In the genomic region with DNA sequence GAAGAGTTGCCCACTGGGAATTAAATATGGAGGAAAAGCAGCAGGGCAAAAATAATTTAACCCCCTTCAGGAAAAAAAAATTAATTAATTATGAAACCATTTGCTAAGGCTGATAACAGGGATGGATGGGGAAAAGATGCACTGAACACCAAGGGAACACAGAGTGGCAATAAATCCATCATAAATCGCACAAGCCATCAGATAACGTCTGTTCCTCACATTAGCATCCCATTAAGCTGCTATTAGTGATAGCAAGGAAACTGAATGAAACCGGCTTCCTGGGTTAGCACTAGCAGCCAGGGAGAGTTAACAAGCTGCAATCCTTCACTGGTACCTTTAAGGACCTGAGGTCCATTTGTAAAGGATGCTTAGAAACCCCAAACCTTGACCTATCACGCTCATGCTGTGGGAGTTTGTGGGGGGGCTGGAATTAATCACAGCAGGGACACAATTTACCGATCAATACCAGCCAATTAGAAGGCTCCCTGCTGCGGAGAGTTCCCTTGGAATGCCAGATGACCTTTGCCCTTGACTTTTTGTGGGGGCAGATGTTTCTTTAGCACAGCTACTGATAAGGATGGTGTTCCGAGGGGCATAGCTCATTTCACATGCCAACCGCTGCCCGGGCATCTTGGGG, we compare ENCODE assay signal across 21 cellular contexts.
"Had no signal": no experiment of that assay in that cellular context is flagged by ENCODE, and none has a peak within 500 bp of the region (broad histone marks: within the 10 kb centered on the region; RNA-seq: fewer than 3 reads in every experiment).

No MANE protein-coding gene starts in this region.

- H3K27ac ChIP-seq: esophagus squamous epithelium, gastroesophageal sphincter, heart right ventricle, tibial artery had no signal

- H3K27me3 ChIP-seq: esophagus squamous epithelium, gastroesophageal sphincter, heart right ventricle, tibial artery had no signal

- H3K36me3 ChIP-seq: esophagus squamous epithelium, gastroesophageal sphincter, heart right ventricle, tibial artery had no signal

- H3K4me3 ChIP-seq: esophagus squamous epithelium, gastroesophageal sphincter, heart right ventricle, tibial artery had no signal

- H3K4me1 ChIP-seq: tibial artery had no signal

- ATAC-seq: gastroesophageal sphincter; left cardiac atrium; sciatic nerve; stimulated activated effector memory CD8-positive, alpha-beta T cell treated with anti-CD3 and anti-CD28 coated beads, Interleukin-12 subunit alpha, Interleukin-12 subunit beta, amount 100 ng/mL, for 72 hours; stimulated activated naive CD8-positive, alpha-beta T cell treated with anti-CD3 and anti-CD28 coated beads, Interleukin-15, amount 100 ng/mL, for 72 hours; T-helper 17 cell had no signal

- FAIRE-seq: small intestine had no signal

- H3K9me3 ChIP-seq: esophagus squamous epithelium, gastroesophageal sphincter, tibial artery had no signal

- DNase-seq: activated CD4-positive, alpha-beta T cell treated with anti-CD3 and anti-CD28 coated beads for 4 hours; activated CD4-positive, alpha-beta T cell treated with anti-CD3 and anti-CD28 coated beads, Interleukin-2, amount 50 U/mL, for 48 hours; activated CD4-positive, CD25-positive, alpha-beta regulatory T cell; activated CD8-positive, alpha-beta memory T cell treated with anti-CD3 and anti-CD28 coated beads, Interleukin-2, amount 50 U/mL, for 48 hours; activated effector memory CD4-positive, alpha-beta T cell treated with Interleukin-2 at 50 U/mL for 16 hours; activated naive CD4-positive, alpha-beta T cell treated with anti-CD3 and anti-CD28 coated beads, Interleukin-2, amount 10 ng/mL, durations not matched to agents 7 days and 5 days; activated T-cell treated with anti-CD3 and anti-CD28 coated beads, Interleukin-2, amount 50 U/mL, for 48 hours; amygdala; cortex of kidney; esophagus squamous epithelium; heart right ventricle; left cardiac atrium; occipital lobe; small intestine; stimulated activated CD4-positive, alpha-beta T cell treated with anti-CD3 and anti-CD28 coated beads, Interleukin-2, amount 100 ng/mL, for 24 hours; stimulated activated naive CD8-positive, alpha-beta T cell treated with anti-CD3 and anti-CD28 coated beads, Interleukin-15, amount 100 ng/mL, for 72 hours; T-helper 17 cell; tibial artery had no signal
